ENCODE assay signal across 1 cellular context in the genomic region with DNA sequence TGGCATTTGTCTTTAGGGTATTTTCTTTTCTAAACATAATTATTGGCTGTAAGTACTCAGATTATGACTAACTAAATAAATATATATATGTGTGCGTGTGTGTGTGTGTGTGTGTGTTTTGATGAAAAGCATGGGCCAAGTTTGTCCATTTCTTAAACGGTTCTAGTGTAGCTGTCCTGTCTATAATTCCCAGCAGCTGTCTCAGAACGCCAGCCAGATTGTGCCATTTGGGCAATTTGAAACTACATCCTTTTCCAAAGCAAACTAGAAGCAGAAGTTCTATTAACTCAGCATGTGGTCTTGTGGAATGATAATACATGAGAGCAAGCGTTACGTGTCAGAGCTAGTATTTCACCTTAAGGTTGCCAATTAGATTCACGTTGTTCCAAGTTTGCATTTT.
TF ChIP-seq lines count a peak whose summit lies in the region.

No MANE protein-coding gene starts in this region.

TF ChIP-seq in HEK293, 187 proteins besides CTCF, POLR2A, EP300 and RAD21 (continued from another document):
- TF ChIP-seq PRDM10 (tag by site-specific recombination; IDR thresholded peaks at IDR 0.05) (peak; percentile 75), ZNF549 (tag by site-specific recombination; IDR thresholded peaks at IDR 0.05) (peak; percentile 82), FEZF1 (tag by site-specific recombination; IDR thresholded peaks at IDR 0.05) (peak; percentile 92), ZNF121 (tag by site-specific recombination; IDR thresholded peaks at IDR 0.05) (peak; percentile 47; the same call in 1 of the 2 replicates), KLF10 (tag by site-specific recombination; IDR thresholded peaks at IDR 0.05) (no peak), ZNF596 (tag by site-specific recombination; IDR thresholded peaks at IDR 0.05) (peak; percentile 15; the same call in 1 of the 2 replicates), OSR2 (tag by site-specific recombination; IDR thresholded peaks at IDR 0.05) (peak; percentile 83), ZNF785 (tag by site-specific recombination; IDR thresholded peaks at IDR 0.05) (no peak), ZNF292 (tag by site-specific recombination; IDR thresholded peaks at IDR 0.05; ENCODE audit: borderline replicate concordance, low read depth) (no peak), ZNF366 (tag by site-specific recombination; conservative IDR thresholded peaks at IDR 0.05) (peak; percentile 62; the same call in 1 of the 2 replicates), GLIS1 (tag by site-specific recombination; IDR thresholded peaks at IDR 0.05) (peak; percentile 85), ZNF37A (tag by site-specific recombination; IDR thresholded peaks at IDR 0.05) (no peak), ZEB2 (tag by site-specific recombination; IDR thresholded peaks at IDR 0.05) (0 out of 2 replicates have a peak, but pooled peaks have one; percentile 25), WT1 (tag by site-specific recombination; IDR thresholded peaks at IDR 0.05) (no peak), OVOL3 (tag by site-specific recombination; IDR thresholded peaks at IDR 0.05) (0 out of 2 replicates have a peak, but pooled peaks have one; percentile 44), ZXDB (tag by site-specific recombination; IDR thresholded peaks at IDR 0.05) (peak; percentile 73; the same call in 1 of the 2 replicates), SP7 (tag by site-specific recombination; IDR thresholded peaks at IDR 0.05) (peak; percentile 78), ZIC2 (tag by site-specific recombination; IDR thresholded peaks at IDR 0.05) (0 out of 2 replicates have a peak, but pooled peaks have one; percentile 11), ZNF629 (tag by site-specific recombination; IDR thresholded peaks at IDR 0.05) (peak; percentile 41; the same call in 1 of the 2 replicates), ZNF354C (tag by site-specific recombination; IDR thresholded peaks at IDR 0.05; ENCODE audit: borderline replicate concordance, low read depth) (no peak), ZNF692 (tag by site-specific recombination; IDR thresholded peaks at IDR 0.05) (peak; percentile 62), ZNF624 (tag by site-specific recombination; IDR thresholded peaks at IDR 0.05) (no peak), ZNF248 (tag by site-specific recombination; IDR thresholded peaks at IDR 0.05) (no peak), IKZF3 (tag by site-specific recombination; IDR thresholded peaks at IDR 0.05) (peak; percentile 72), ZNF501 (tag by site-specific recombination; IDR thresholded peaks at IDR 0.05) (0 out of 2 replicates have a peak, but pooled peaks have one; percentile 17), ZNF449 (tag by site-specific recombination; IDR thresholded peaks at IDR 0.05) (0 out of 2 replicates have a peak, but pooled peaks have one; percentile 5)
- TF ChIP-seq, protein P1, sequence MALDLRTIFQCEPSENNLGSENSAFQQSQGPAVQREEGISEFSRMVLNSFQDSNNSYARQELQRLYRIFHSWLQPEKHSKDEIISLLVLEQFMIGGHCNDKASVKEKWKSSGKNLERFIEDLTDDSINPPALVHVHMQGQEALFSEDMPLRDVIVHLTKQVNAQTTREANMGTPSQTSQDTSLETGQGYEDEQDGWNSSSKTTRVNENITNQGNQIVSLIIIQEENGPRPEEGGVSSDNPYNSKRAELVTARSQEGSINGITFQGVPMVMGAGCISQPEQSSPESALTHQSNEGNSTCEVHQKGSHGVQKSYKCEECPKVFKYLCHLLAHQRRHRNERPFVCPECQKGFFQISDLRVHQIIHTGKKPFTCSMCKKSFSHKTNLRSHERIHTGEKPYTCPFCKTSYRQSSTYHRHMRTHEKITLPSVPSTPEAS (tag by site-specific recombination; IDR thresholded peaks at IDR 0.05) = peak; percentile 58; the same call in 1 of the 2 replicates
- TF ChIP-seq, protein P2, sequence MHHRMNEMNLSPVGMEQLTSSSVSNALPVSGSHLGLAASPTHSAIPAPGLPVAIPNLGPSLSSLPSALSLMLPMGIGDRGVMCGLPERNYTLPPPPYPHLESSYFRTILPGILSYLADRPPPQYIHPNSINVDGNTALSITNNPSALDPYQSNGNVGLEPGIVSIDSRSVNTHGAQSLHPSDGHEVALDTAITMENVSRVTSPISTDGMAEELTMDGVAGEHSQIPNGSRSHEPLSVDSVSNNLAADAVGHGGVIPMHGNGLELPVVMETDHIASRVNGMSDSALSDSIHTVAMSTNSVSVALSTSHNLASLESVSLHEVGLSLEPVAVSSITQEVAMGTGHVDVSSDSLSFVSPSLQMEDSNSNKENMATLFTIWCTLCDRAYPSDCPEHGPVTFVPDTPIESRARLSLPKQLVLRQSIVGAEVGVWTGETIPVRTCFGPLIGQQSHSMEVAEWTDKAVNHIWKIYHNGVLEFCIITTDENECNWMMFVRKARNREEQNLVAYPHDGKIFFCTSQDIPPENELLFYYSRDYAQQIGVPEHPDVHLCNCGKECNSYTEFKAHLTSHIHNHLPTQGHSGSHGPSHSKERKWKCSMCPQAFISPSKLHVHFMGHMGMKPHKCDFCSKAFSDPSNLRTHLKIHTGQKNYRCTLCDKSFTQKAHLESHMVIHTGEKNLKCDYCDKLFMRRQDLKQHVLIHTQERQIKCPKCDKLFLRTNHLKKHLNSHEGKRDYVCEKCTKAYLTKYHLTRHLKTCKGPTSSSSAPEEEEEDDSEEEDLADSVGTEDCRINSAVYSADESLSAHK (tag by site-specific recombination; IDR thresholded peaks at IDR 0.05) = peak; percentile 100
- TF ChIP-seq, protein P3, sequence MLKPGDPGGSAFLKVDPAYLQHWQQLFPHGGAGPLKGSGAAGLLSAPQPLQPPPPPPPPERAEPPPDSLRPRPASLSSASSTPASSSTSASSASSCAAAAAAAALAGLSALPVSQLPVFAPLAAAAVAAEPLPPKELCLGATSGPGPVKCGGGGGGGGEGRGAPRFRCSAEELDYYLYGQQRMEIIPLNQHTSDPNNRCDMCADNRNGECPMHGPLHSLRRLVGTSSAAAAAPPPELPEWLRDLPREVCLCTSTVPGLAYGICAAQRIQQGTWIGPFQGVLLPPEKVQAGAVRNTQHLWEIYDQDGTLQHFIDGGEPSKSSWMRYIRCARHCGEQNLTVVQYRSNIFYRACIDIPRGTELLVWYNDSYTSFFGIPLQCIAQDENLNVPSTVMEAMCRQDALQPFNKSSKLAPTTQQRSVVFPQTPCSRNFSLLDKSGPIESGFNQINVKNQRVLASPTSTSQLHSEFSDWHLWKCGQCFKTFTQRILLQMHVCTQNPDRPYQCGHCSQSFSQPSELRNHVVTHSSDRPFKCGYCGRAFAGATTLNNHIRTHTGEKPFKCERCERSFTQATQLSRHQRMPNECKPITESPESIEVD (tag by site-specific recombination; IDR thresholded peaks at IDR 0.05) = peak; percentile 49; the same call in 1 of the 2 replicates
TF ChIP-seq in HEK293: peak in this region for 25.
